Comparison of ENCODE assay signal across 30 cellular contexts in genomic region chr11:120119121-120119520, GRCh38. TPM values are rescaled to one million over a fixed set of nuclear protein-coding genes. Genes with fewer than 3 reads are reported as not detected.
"Had no signal": no experiment of that assay in that cellular context is flagged by ENCODE, and none has a peak within 500 bp of the region (broad histone marks: within the 10 kb centered on the region; RNA-seq: fewer than 3 reads in every experiment).

No MANE protein-coding gene starts in this region.

- H3K4me3 Mint-ChIP-seq: immature natural killer cell; mesothelial cell of epicardium; natural killer cell; stimulated activated naive B cell treated with anti-CD40 and anti-IgM and Interleukin-4, amounts not matched to agents 10 μg/mL and 1 μg/mL and 100 μg/mL, for 72 hours had no signal

- H3K36me3 Mint-ChIP-seq: immature natural killer cell; mesothelial cell of epicardium; naive B cell; natural killer cell; stimulated activated naive B cell treated with anti-CD40 and anti-IgM and Interleukin-4, amounts not matched to agents 10 μg/mL and 1 μg/mL and 100 μg/mL, for 72 hours had no signal

- H3K4me1 ChIP-seq: left lung, lower lobe of right lung, pancreas, prostate gland, testis, transverse colon, upper lobe of right lung had no signal

- H3K9me3 Mint-ChIP-seq: immature natural killer cell; mesothelial cell of epicardium; natural killer cell; stimulated activated naive B cell treated with anti-CD40 and anti-IgM and Interleukin-4, amounts not matched to agents 10 μg/mL and 1 μg/mL and 100 μg/mL, for 72 hours had no signal

- H3K27ac ChIP-seq: left lung, lower lobe of right lung, pancreas, prostate gland, stomach, testis, thyroid gland, transverse colon, upper lobe of right lung had no signal

- H3K4me1 Mint-ChIP-seq: immature natural killer cell; natural killer cell; stimulated activated naive B cell treated with anti-CD40 and anti-IgM and Interleukin-4, amounts not matched to agents 10 μg/mL and 1 μg/mL and 100 μg/mL, for 72 hours had no signal

- H3K9me3 ChIP-seq: left lung, lower lobe of right lung, pancreas, prostate gland, stomach, testis, thyroid gland, transverse colon, upper lobe of right lung had no signal

- H3K27me3 ChIP-seq: left lung, pancreas, testis, thyroid gland, transverse colon, upper lobe of right lung had no signal

- DNase-seq: hypothalamus; immature natural killer cell; kidney; left colon; lower lobe of right lung; mammary epithelial cell; mesenchymal stem cell; naive B cell; natural killer cell; nucleus accumbens; pancreas; retina; right cardiac atrium; stimulated activated CD4-positive, alpha-beta T cell treated with anti-CD3 and anti-CD28 coated beads, Interleukin-12 subunit alpha, Interleukin-12 subunit beta, amount 100 ng/mL, for 4 hours; stimulated activated CD4-positive, alpha-beta T cell treated with anti-CD3 and anti-CD28 coated beads, Interleukin-15, amount 100 ng/mL, for 24 hours; stimulated activated CD4-positive, alpha-beta T cell treated with anti-CD3 and anti-CD28 coated beads, Interleukin-2, amount 100 ng/mL, for 24 hours; stimulated activated CD4-positive, alpha-beta T cell treated with anti-CD3 and anti-CD28 coated beads, Interleukin-4, amount 100 ng/mL, for 1 hour; stimulated activated naive B cell treated with anti-CD40 and anti-IgM and Interleukin-4, amounts not matched to agents 10 μg/mL and 1 μg/mL and 100 μg/mL, for 72 hours; stimulated activated naive CD8-positive, alpha-beta T cell treated with anti-CD3 and anti-CD28 coated beads, Interleukin-15, Interleukin-2, amounts not matched to agents 100 U/mL and 50 U/mL, for 24 hours; stomach; testis; thyroid gland; transverse colon; upper lobe of right lung had no signal

- H3K27ac Mint-ChIP-seq: immature natural killer cell; mesothelial cell of epicardium; naive B cell; natural killer cell; stimulated activated naive B cell treated with anti-CD40 and anti-IgM and Interleukin-4, amounts not matched to agents 10 μg/mL and 1 μg/mL and 100 μg/mL, for 72 hours had no signal

- ATAC-seq: left colon; left lung; lower lobe of right lung; natural killer cell; pancreas; right cardiac atrium; sciatic nerve; stimulated activated naive B cell treated with anti-CD40 and anti-IgM and Interleukin-4, amounts not matched to agents 10 μg/mL and 1 μg/mL and 100 μg/mL, for 72 hours; stimulated activated naive CD8-positive, alpha-beta T cell treated with anti-CD3 and anti-CD28 coated beads, Interleukin-15, Interleukin-2, amounts not matched to agents 100 U/mL and 50 U/mL, for 24 hours; upper lobe of right lung had no signal

- H3K4me3 ChIP-seq: left lung, lower lobe of right lung, pancreas, prostate gland, skin epidermis, stomach, testis, thyroid gland, transverse colon, upper lobe of right lung had no signal

- H3K36me3 ChIP-seq: left lung, lower lobe of right lung, pancreas, prostate gland, stomach, thyroid gland, transverse colon, upper lobe of right lung had no signal

RNA-seq across cellular contexts. Expression of gene TRIM29, which starts 18.8 kb away (rescaled TPM):
- total RNA-seq: mononuclear cell, natural killer cell had no signal
- polyA plus RNA-seq: immature natural killer cell had no signal
